ENCODE assay signal across 8 cellular contexts in genomic region chr21:45136927-45137611, GRCh38.
A peak's percentile ranks its signal among the peaks of the same experiment; 100 is the strongest.
DNase-seq lines count a peak whose midpoint lies in the region; ATAC-seq and TF ChIP-seq lines count a peak whose summit lies in the region.

No MANE protein-coding gene starts in this region.

- peaks cover 9% of the 10 kb centered on the region for H3K36me3 Mint-ChIP-seq in activated naive CD8-positive, alpha-beta T cell treated with anti-CD3 and anti-CD28 coated beads for 36 hours
- no peaks in the 10 kb centered on the region for H3K36me3 Mint-ChIP-seq in progenitor cell of endocrine pancreas (ENCODE audit: insufficient read depth)

- H3K4me2 ChIP-seq in DOHH2 (ENCODE audit: low read length) (no peak overlapping the region), Loucy (ENCODE audit: low read depth, low read length, poor library complexity, severe bottlenecking) (no peak overlapping the region)

- H3K27ac ChIP-seq in DOHH2 (ENCODE audit: low read depth, low read length) = no peak overlapping the region
- H3K27ac ChIP-seq in vagina = no peak overlapping the region

- H4K20me1 ChIP-seq in DOHH2 (ENCODE audit: control insufficient read depth, insufficient read depth, low read depth, low read length) (no peaks in the 10 kb centered on the region), Loucy (ENCODE audit: insufficient read depth, low read length, poor library complexity, severe bottlenecking) (no peaks in the 10 kb centered on the region)

- no peak overlapping the region for H2AFZ ChIP-seq in Loucy (ENCODE audit: low read length)

- intact Hi-C loops in Right ventricle myocardium superior (cut with DNase I) = loop anchor here (2.0 to 5.0 kb wide), 2 partner anchors 188 to 245 kb away; no protein-coding TSS in a partner anchor
- intact Hi-C loops in vagina (cut with DNase I) = loop anchor here (2.0 to 5.0 kb wide), 2 partner anchors 65 to 188 kb away; partner anchors contain the start of gene ADARB1

- H3K4me3 Mint-ChIP-seq in activated naive CD8-positive, alpha-beta T cell treated with anti-CD3 and anti-CD28 coated beads for 36 hours = no peak overlapping the region
- no peak overlapping the region for H3K4me3 Mint-ChIP-seq in progenitor cell of endocrine pancreas (ENCODE audit: low read depth)

- no peaks in the 10 kb centered on the region for H3K4me1 ChIP-seq in DOHH2 (ENCODE audit: control insufficient read depth, low read length)
- H3K4me1 ChIP-seq in Loucy (ENCODE audit: insufficient read depth, low read length, poor library complexity, severe bottlenecking) = no peaks in the 10 kb centered on the region
- H3K4me1 ChIP-seq in vagina = peaks cover 17% of the 10 kb centered on the region

- H3K9me2 ChIP-seq in DOHH2 (replicated peaks; ENCODE audit: control insufficient read depth, low read length) = no peaks in the 10 kb centered on the region
- no peaks in the 10 kb centered on the region for H3K9me2 ChIP-seq in Loucy (replicated peaks; ENCODE audit: low read depth, low read length)

- H3K79me2 ChIP-seq in DOHH2 (ENCODE audit: control insufficient read depth, low read length) = no peaks in the 10 kb centered on the region
- no peaks in the 10 kb centered on the region for H3K79me2 ChIP-seq in Loucy (ENCODE audit: insufficient read depth, low read length)

- no peak overlapping the region for H3K9ac ChIP-seq in Loucy (ENCODE audit: low read depth, low read length, poor library complexity, severe bottlenecking)

- no peak for TF ChIP-seq POLR2A in vagina (IDR thresholded peaks at IDR 0.05)

- no peaks in the 10 kb centered on the region for H3K27me3 Mint-ChIP-seq in activated naive CD8-positive, alpha-beta T cell treated with anti-CD3 and anti-CD28 coated beads for 36 hours
- H3K27me3 Mint-ChIP-seq in progenitor cell of endocrine pancreas = no peaks in the 10 kb centered on the region

- H3F3A ChIP-seq in DOHH2 (ENCODE audit: control insufficient read depth, insufficient read depth) = no peaks in the 10 kb centered on the region
- H3F3A ChIP-seq in Loucy (ENCODE audit: low read depth) = no peaks in the 10 kb centered on the region

- H3K36me3 ChIP-seq in DOHH2 (ENCODE audit: control insufficient read depth, low read length) (no peaks in the 10 kb centered on the region), Loucy (ENCODE audit: insufficient read depth, low read length) (no peaks in the 10 kb centered on the region; the same call in 1 of the 2 replicates), vagina (no peaks in the 10 kb centered on the region)

- peak; percentile 73 for DNase-seq in SK-N-DZ (ENCODE audit: low spot score)
- peak; percentile 58 for DNase-seq in activated naive CD8-positive, alpha-beta T cell treated with anti-CD3 and anti-CD28 coated beads for 36 hours
- DNase-seq in Right ventricle myocardium superior = peak; percentile 90
- DNase-seq in progenitor cell of endocrine pancreas (ENCODE audit: low spot score, unreplicated experiment) = peak; percentile 73
- no peak for DNase-seq in vagina (ENCODE audit: extremely low spot score in 2 of 2)

- H3K4me3 ChIP-seq in DOHH2 (ENCODE audit: low read length) = no peak overlapping the region
- no peak overlapping the region for H3K4me3 ChIP-seq in Loucy (ENCODE audit: low read length, poor library complexity, severe bottlenecking)
- no peak overlapping the region for H3K4me3 ChIP-seq in vagina

- ATAC-seq in Right ventricle myocardium superior (ENCODE audit: poor library complexity) = peak; percentile 73
- no peak for ATAC-seq in GM18867 (IDR thresholded peaks at IDR 0.05; ENCODE audit: unreplicated experiment)

- H3K9me3 ChIP-seq in DOHH2 (ENCODE audit: control insufficient read depth, insufficient read depth, low read length) (no peaks in the 10 kb centered on the region), Loucy (ENCODE audit: insufficient read depth, low read depth, low read length) (no peaks in the 10 kb centered on the region), vagina (no peaks in the 10 kb centered on the region)

- H3K27me3 ChIP-seq in DOHH2 (ENCODE audit: control insufficient read depth, low read length) = peaks cover 15% of the 10 kb centered on the region; the same call in 1 of the 2 replicates
- H3K27me3 ChIP-seq in Loucy (ENCODE audit: insufficient read depth, low read length, poor library complexity, severe bottlenecking) = no peaks in the 10 kb centered on the region
- H3K27me3 ChIP-seq in vagina = no peaks in the 10 kb centered on the region

- no peak overlapping the region for H3K27ac Mint-ChIP-seq in activated naive CD8-positive, alpha-beta T cell treated with anti-CD3 and anti-CD28 coated beads for 36 hours
- H3K27ac Mint-ChIP-seq in progenitor cell of endocrine pancreas = no peak overlapping the region

- TF ChIP-seq CTCF in DOHH2 (IDR thresholded peaks at IDR 0.05; ENCODE audit: low read depth, low read length, poor library complexity, severe bottlenecking) = peak; percentile 79
- TF ChIP-seq CTCF in Loucy (conservative IDR thresholded peaks at IDR 0.05; ENCODE audit: low read length) = peak; percentile 90
- peak; percentile 88 for TF ChIP-seq CTCF in progenitor cell of endocrine pancreas (IDR thresholded peaks at IDR 0.05; ENCODE audit: unreplicated experiment)
- TF ChIP-seq CTCF in vagina (IDR thresholded peaks at IDR 0.05) = peak; percentile 53 to 84 (median 77)

- peaks cover 11% of the 10 kb centered on the region for H3K4me1 Mint-ChIP-seq in activated naive CD8-positive, alpha-beta T cell treated with anti-CD3 and anti-CD28 coated beads for 36 hours
- peaks cover 1% of the 10 kb centered on the region for H3K4me1 Mint-ChIP-seq in progenitor cell of endocrine pancreas (ENCODE audit: low read depth)

- no peaks in the 10 kb centered on the region for H3K9me3 Mint-ChIP-seq in activated naive CD8-positive, alpha-beta T cell treated with anti-CD3 and anti-CD28 coated beads for 36 hours
- no peaks in the 10 kb centered on the region for H3K9me3 Mint-ChIP-seq in progenitor cell of endocrine pancreas (ENCODE audit: low read depth)

Comparison
In these comparisons a context has a peak if more than half of its experiments do, and no peak if none do; other contexts are left out.
1. DNase-seq: peak in SK-N-DZ (single experiment), activated naive CD8-positive, alpha-beta T cell treated with anti-CD3 and anti-CD28 coated beads for 36 hours (single experiment), Right ventricle myocardium superior (single experiment) and progenitor cell of endocrine pancreas (single experiment); none in vagina (0 of 2).
2. Peak in every context shown above with its lines, with median percentiles within 50 percentile points of each other: CTCF ChIP-seq.